In the genomic region with DNA sequence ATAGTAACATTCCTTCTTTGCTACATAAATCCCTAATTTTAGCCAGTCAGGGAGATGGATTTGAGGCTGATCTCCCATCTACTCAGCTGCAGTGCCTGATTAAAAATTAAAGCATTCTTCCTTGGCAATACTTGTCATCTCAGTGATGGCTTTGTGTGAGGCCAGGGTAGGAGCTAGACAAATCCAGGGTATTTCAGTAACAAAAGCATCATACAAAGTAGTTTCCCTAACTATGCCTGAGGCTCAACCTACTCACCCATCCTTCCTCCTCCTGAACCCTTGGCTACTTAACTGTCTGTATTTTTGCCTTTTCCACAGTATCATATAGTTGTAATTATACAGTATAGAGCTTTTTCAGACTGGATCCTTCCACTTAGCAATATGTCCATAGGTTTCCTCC, we compare ENCODE assay signal across 37 cellular contexts. TPM values are rescaled to one million over a fixed set of nuclear protein-coding genes. Genes with fewer than 3 reads are reported as not detected.
"Had no signal": no experiment of that assay in that cellular context is flagged by ENCODE, and none has a peak within 500 bp of the region (broad histone marks: within the 10 kb centered on the region; RNA-seq: fewer than 3 reads in every experiment).

No MANE protein-coding gene starts in this region.

- H3K27ac ChIP-seq: KMS-11 had no signal

- H3K27me3 ChIP-seq: MG63 had no signal

- H3K9me3 ChIP-seq: MG63 had no signal

- DNase-seq: Karpas-422, Kasumi-1, KG1, MG63, MM.1S, MV-4-11, NCI-H1048, NCI-H1092, NCI-H1092 treated with DMSO at 0.1 percent for 48 hours, NCI-H1105, NCI-H1105 treated with DMSO at 0.1 percent for 48 hours, NCI-H1417, NCI-H1417 treated with DMSO at 0.1 percent for 48 hours, NCI-H1436, NCI-H1436 treated with DMSO at 0.1 percent for 48 hours, NCI-H146, NCI-H1694, NCI-H1694 treated with DMSO at 0.1 percent for 48 hours, NCI-H187, NCI-H187 treated with DMSO at 0.1 percent for 48 hours, NCI-H1930, NCI-H2029, NCI-H2029 treated with DMSO at 0.1 percent for 48 hours, NCI-H2081, NCI-H2081 treated with DMSO at 0.1 percent for 48 hours, NCI-H2107, NCI-H2171, NCI-H2171 treated with DMSO at 0.1 percent for 48 hours, NCI-H2227 treated with DMSO at 0.1 percent for 48 hours, NCI-H226, NCI-H345, NCI-H446, NCI-H446 treated with DMSO at 0.1 percent for 48 hours had no signal

- H3K36me3 ChIP-seq: MG63 had no signal

- H3K4me3 ChIP-seq: MG63 had no signal

RNA-seq across cellular contexts. Expression of a gene that starts 37.7 kb away (rescaled TPM):
- total RNA-seq: M059J, MCF 10A, NCI-H460 had no signal

RNA-seq across cellular contexts. Expression of a gene that starts 52.7 kb away (rescaled TPM):
- total RNA-seq: MCF 10A had no signal
